Comparison of ENCODE assay signal across 19 cellular contexts in genomic region chr6:165843121-165843520, GRCh38.
DNase-seq lines count a peak whose midpoint lies in the region; ATAC-seq, FAIRE-seq and TF ChIP-seq lines count a peak whose summit lies in the region.
"Had no signal": no experiment of that assay in that cellular context is flagged by ENCODE, and none has a peak within 500 bp of the region (broad histone marks: within the 10 kb centered on the region; RNA-seq: fewer than 3 reads in every experiment).

No MANE protein-coding gene starts in this region.

- TF ChIP-seq POLR2A in HepG2 (IDR thresholded peaks at IDR 0.05; ENCODE audit: insufficient read depth in 1 of 2, low read depth in 2 of 2, low read length in 2 of 2) (no peak), right lobe of liver (IDR thresholded peaks at IDR 0.05) (no peak)

- H3K36me3 Mint-ChIP-seq in stimulated activated effector memory CD8-positive, alpha-beta T cell treated with anti-CD3 and anti-CD28 coated beads, Interleukin-12 subunit alpha, Interleukin-12 subunit beta, amount 100 ng/mL, for 72 hours: no peaks in the 10 kb centered on the region

- H2AFZ ChIP-seq in HepG2 (ENCODE audit: low read length): no peak overlapping the region

- no peaks in the 10 kb centered on the region for H3K4me1 ChIP-seq in HepG2 (ENCODE audit: insufficient read depth, low read length)
- peaks cover 0 to 10% (median 5%) of the 10 kb centered on the region in 4 donors for H3K4me1 ChIP-seq in right lobe of liver

- H3K79me2 ChIP-seq in HepG2 (ENCODE audit: insufficient read depth, low read length): no peaks in the 10 kb centered on the region

- FAIRE-seq in HepG2 (lab: Jason Lieb, UNC): no peak

- H3K36me3 ChIP-seq in HepG2 (replicated peaks in 1 of 2; ENCODE audit: control insufficient read depth in 1 of 2, insufficient read depth in 2 of 2, low read length in 2 of 2): no peaks in the 10 kb centered on the region
- no peaks in the 10 kb centered on the region for H3K36me3 ChIP-seq in right lobe of liver

- no peak overlapping the region for H3K4me2 ChIP-seq in HepG2 (ENCODE audit: low read depth, low read length)

- BruUV-seq in HepG2 (replicated peaks; lab: Mats Ljungman, UMichigan): no TSS peak

- intact Hi-C loops in HepG2 (cut with micrococcal nuclease; ENCODE audit: unreplicated experiment) (no loop called here), right lobe of liver (cut with DNase I) (no loop called here), left colon (cut with DNase I, micrococcal nuclease) (no loop called here)

- no peaks in the 10 kb centered on the region for H3K9me3 Mint-ChIP-seq in stimulated activated effector memory CD8-positive, alpha-beta T cell treated with anti-CD3 and anti-CD28 coated beads, Interleukin-12 subunit alpha, Interleukin-12 subunit beta, amount 100 ng/mL, for 72 hours

- H3K4me3 ChIP-seq in HepG2 (replicated peaks in 1 of 3; ENCODE audit: insufficient read depth in 1 of 3, low read depth in 2 of 3, low read length in 3 of 3) (no peak overlapping the region), right lobe of liver (no peak overlapping the region)

- in situ Hi-C loops in HepG2 (cut with HindIII; ENCODE audit: extremely low pct_ligation_motif_present, low pct_unique_long_range_greater_than_20kb): loop anchor here (10.0 kb wide), 1 partner anchor 408 kb away; no protein-coding TSS in a partner anchor

- POLR2A ChIA-PET in HepG2 (lab: Yijun Ruan, JAX): no interaction called here

- H3K9ac ChIP-seq in HepG2 (ENCODE audit: insufficient read depth, low read depth, low read length): no peak overlapping the region

- CTCF ChIA-PET in HepG2 (lab: Yijun Ruan, JAX; ENCODE audit: low intra/inter-chr PET ratio, low total read pairs): no interaction called here

- H3K27ac ChIP-seq in HepG2 (ENCODE audit: extremely low read length, insufficient read depth, low read length) (no peak overlapping the region), right lobe of liver (no peak overlapping the region), caudate nucleus (ENCODE audit: low read depth, low read length) (no peak overlapping the region)

- H3K27me3 ChIP-seq in HepG2 (ENCODE audit: control insufficient read depth in 1 of 2, insufficient read depth in 2 of 2, low read length in 2 of 2): peaks cover 6 to 48% of the 10 kb centered on the region in 2 experiments
- peaks cover 0 to 4% of the 10 kb centered on the region in 2 donors for H3K27me3 ChIP-seq in right lobe of liver

- ATAC-seq in HepG2 (peak; percentile 35; the same call in 1 of the 3 replicates), right lobe of liver (no peak), left colon (peak; percentile 74), GM18867 (IDR thresholded peaks at IDR 0.05; ENCODE audit: unreplicated experiment) (no peak)
- peak; percentile 13 for ATAC-seq in stimulated activated effector memory CD8-positive, alpha-beta T cell treated with anti-CD3 and anti-CD28 coated beads, Interleukin-12 subunit alpha, Interleukin-12 subunit beta, amount 100 ng/mL, for 72 hours

- TF ChIP-seq EP300 in HepG2 (IDR thresholded peaks at IDR 0.05; ENCODE audit: low read depth in 2 of 2, low read length in 2 of 2) (no peak), HepG2 (CRISPR knock-in tag; IDR thresholded peaks at IDR 0.05; ENCODE audit: borderline replicate concordance) (no peak)

- H3K4me3 Mint-ChIP-seq in stimulated activated effector memory CD8-positive, alpha-beta T cell treated with anti-CD3 and anti-CD28 coated beads, Interleukin-12 subunit alpha, Interleukin-12 subunit beta, amount 100 ng/mL, for 72 hours: no peak overlapping the region
- H3K4me3 Mint-ChIP-seq: B cell, HFFc6 had no signal

- WGBS in HepG2 (ENCODE audit: low lambda C conversion rate): 11% methylated on average over 3 of the region's 5 CpGs
- WGBS in right lobe of liver (ENCODE audit: insufficient coverage, low coverage, low lambda C conversion rate, missing lambda C conversion rate): 67% methylated on average over 1 of the region's 5 CpGs

- no peaks in the 10 kb centered on the region for H3K4me1 Mint-ChIP-seq in stimulated activated effector memory CD8-positive, alpha-beta T cell treated with anti-CD3 and anti-CD28 coated beads, Interleukin-12 subunit alpha, Interleukin-12 subunit beta, amount 100 ng/mL, for 72 hours
- H3K4me1 Mint-ChIP-seq: B cell had no signal

- TF ChIP-seq CTCF in HepG2 (CRISPR knock-in tag; IDR thresholded peaks at IDR 0.05) (no peak), right lobe of liver (IDR thresholded peaks at IDR 0.05) (no peak)

- TF ChIP-seq RAD21 in HepG2 (CRISPR knock-in tag; IDR thresholded peaks at IDR 0.05): no peak

- H3K27ac Mint-ChIP-seq in stimulated activated effector memory CD8-positive, alpha-beta T cell treated with anti-CD3 and anti-CD28 coated beads, Interleukin-12 subunit alpha, Interleukin-12 subunit beta, amount 100 ng/mL, for 72 hours: no peak overlapping the region
- H3K27ac Mint-ChIP-seq: B cell, HFFc6 had no signal

- DNase-seq in HepG2 (ENCODE audit: low spot score): no peak
- no peak for DNase-seq in right lobe of liver
- DNase-seq in left colon: peak; percentile 49 to 59
- DNase-seq in stimulated activated effector memory CD8-positive, alpha-beta T cell treated with anti-CD3 and anti-CD28 coated beads, Interleukin-12 subunit alpha, Interleukin-12 subunit beta, amount 100 ng/mL, for 72 hours (ENCODE audit: low spot score in 2 of 2): no peak
- DNase-seq in caudate nucleus (lab: John Stamatoyannopoulos, UW): no peak
- DNase-seq in activated naive CD4-positive, alpha-beta T cell treated with Interleukin-2 at 50 U/mL for 16 hours: no peak
- DNase-seq in retina: no peak
- DNase-seq: 8988T, DMS 273 treated with DMSO at 0.1 percent for 48 hours, GF-D8, HFFc6, KBM-7, NCI-H1105 treated with DMSO at 0.1 percent for 48 hours, NCI-H1694, NCI-H510A, NCI-H748 treated with DMSO at 0.1 percent for 48 hours, OCI-M1 had no signal

- no peaks in the 10 kb centered on the region for H4K20me1 ChIP-seq in HepG2 (ENCODE audit: insufficient read depth, low read length)

- no peaks in the 10 kb centered on the region for H3K9me3 ChIP-seq in HepG2 (ENCODE audit: low read length)
- H3K9me3 ChIP-seq in right lobe of liver: no peaks in the 10 kb centered on the region

TF ChIP-seq in HepG2, 621 proteins besides CTCF, POLR2A, EP300 and RAD21:
- peak; percentile 89 for TF ChIP-seq PRDM15 (CRISPR knock-in tag; IDR thresholded peaks at IDR 0.05)
- no peak for TF ChIP-seq KAT2B (IDR thresholded peaks at IDR 0.05; ENCODE audit: borderline replicate concordance, low read depth, low read length)

Comparison
In these comparisons a context has a peak if more than half of its experiments do, and no peak if none do; other contexts are left out.
1. ATAC-seq: peak in HepG2 (single experiment), left colon (single experiment) and stimulated activated effector memory CD8-positive, alpha-beta T cell treated with anti-CD3 and anti-CD28 coated beads, Interleukin-12 subunit alpha, Interleukin-12 subunit beta, amount 100 ng/mL, for 72 hours (single experiment); none in right lobe of liver (0 of 4) and GM18867 (single experiment).
2. DNase-seq: peak in left colon (2 of 2); none in HepG2 (single experiment), right lobe of liver (0 of 3), stimulated activated effector memory CD8-positive, alpha-beta T cell treated with anti-CD3 and anti-CD28 coated beads, Interleukin-12 subunit alpha, Interleukin-12 subunit beta, amount 100 ng/mL, for 72 hours (0 of 2), caudate nucleus (0 of 61), activated naive CD4-positive, alpha-beta T cell treated with Interleukin-2 at 50 U/mL for 16 hours (single experiment) and retina (single experiment).